In the genomic region with DNA sequence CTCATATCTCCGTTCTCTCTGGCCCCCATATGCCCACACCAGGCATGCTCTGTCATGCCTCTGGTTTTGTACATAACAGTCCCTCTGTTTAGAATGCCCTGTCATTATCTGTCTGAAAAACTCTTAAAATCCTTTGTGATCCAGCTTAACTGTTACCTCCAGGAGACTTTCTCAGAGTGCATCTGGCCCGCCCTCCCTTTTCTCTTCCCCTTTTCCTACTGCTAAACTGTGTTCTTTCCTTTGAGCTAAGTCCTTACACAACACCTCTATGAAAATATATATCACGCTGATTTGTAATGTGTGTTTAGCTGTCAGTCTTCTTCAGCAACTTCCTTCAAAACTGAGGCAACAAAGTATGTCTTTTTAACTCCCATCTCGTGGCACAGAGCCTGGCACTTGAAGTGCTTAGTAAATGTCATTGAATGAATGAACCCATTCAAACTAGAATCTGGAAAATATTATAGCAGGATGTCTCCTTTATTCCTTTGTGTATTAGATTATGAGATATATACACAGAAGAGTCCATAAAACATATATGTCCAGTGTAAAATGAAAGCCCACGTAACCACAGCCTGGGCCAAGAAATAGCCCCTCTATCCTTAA, we compare ENCODE assay signal across 1 cellular context.
TF ChIP-seq lines count a peak whose summit lies in the region.

No MANE protein-coding gene starts in this region.

TF ChIP-seq in IMR-90, 13 proteins besides CTCF, POLR2A, EP300 and RAD21 (continued from another document):
- TF ChIP-seq, protein P1, sequence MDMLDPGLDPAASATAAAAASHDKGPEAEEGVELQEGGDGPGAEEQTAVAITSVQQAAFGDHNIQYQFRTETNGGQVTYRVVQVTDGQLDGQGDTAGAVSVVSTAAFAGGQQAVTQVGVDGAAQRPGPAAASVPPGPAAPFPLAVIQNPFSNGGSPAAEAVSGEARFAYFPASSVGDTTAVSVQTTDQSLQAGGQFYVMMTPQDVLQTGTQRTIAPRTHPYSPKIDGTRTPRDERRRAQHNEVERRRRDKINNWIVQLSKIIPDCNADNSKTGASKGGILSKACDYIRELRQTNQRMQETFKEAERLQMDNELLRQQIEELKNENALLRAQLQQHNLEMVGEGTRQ (IDR thresholded peaks at IDR 0.05; ENCODE audit: low read depth, low read length), result no peak
- no peak for TF ChIP-seq SMC3 (IDR thresholded peaks at IDR 0.05; ENCODE audit: low read depth, low read length)
- TF ChIP-seq, protein P2, sequence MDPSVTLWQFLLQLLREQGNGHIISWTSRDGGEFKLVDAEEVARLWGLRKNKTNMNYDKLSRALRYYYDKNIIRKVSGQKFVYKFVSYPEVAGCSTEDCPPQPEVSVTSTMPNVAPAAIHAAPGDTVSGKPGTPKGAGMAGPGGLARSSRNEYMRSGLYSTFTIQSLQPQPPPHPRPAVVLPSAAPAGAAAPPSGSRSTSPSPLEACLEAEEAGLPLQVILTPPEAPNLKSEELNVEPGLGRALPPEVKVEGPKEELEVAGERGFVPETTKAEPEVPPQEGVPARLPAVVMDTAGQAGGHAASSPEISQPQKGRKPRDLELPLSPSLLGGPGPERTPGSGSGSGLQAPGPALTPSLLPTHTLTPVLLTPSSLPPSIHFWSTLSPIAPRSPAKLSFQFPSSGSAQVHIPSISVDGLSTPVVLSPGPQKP (IDR thresholded peaks at IDR 0.05; ENCODE audit: borderline replicate concordance, low read depth, low read length), result no peak
- no peak for TF ChIP-seq MAFK (IDR thresholded peaks at IDR 0.05; ENCODE audit: low read depth, low read length)
